ENCODE assay signal across 8 cellular contexts in genomic region chr18:7567487-7568425, GRCh38. TPM values are rescaled to one million over a fixed set of nuclear protein-coding genes. Genes with fewer than 3 reads are reported as not detected.
DNase-seq lines count a peak whose midpoint lies in the region; ATAC-seq, FAIRE-seq and TF ChIP-seq lines count a peak whose summit lies in the region.

No MANE protein-coding gene starts in this region.

- no peak for TF ChIP-seq EP300 in GM12878 (IDR thresholded peaks at IDR 0.05; ENCODE audit: borderline replicate concordance in 1 of 2, control insufficient read depth in 1 of 2, low read depth in 2 of 2, low read length in 2 of 2)

- no peak for FAIRE-seq in GM12878 (lab: Jason Lieb, UNC)

- DNase-seq in activated CD4-positive, alpha-beta T cell treated with anti-CD3 and anti-CD28 coated beads, Interleukin-2, amount 50 U/mL, for 48 hours: peak; percentile 13
- DNase-seq in activated CD4-positive, alpha-beta T cell treated with anti-CD3 and anti-CD28 coated beads, Interleukin-2, amount 50 U/mL, for 1 hour: no peak
- DNase-seq in GM12878 (ENCODE audit: low read depth, low spot score) (no peak), right cardiac atrium (peak; percentile 67 to 83 (median 83)), psoas muscle (peak; percentile 62 to 81), T1000 (lab: John Stamatoyannopoulos, UW) (no peak)

- RAD21 ChIA-PET in GM12878 (lab: Charles Lee; ENCODE audit: unreplicated experiment): interaction anchor here (1.0 kb wide), 1 partner anchor 9 kb away, joined by 3 read pairs; no protein-coding TSS in a partner anchor

- H3K27me3 ChIP-seq in KMS-11 (ENCODE audit: insufficient read depth, low read depth): no peaks in the 10 kb centered on the region
- peaks cover 0 to 12% of the 10 kb centered on the region in 2 experiments; a peak in 3 of 4 replicates for H3K27me3 ChIP-seq in GM12878 (replicated peaks in 1 of 2; ENCODE audit: control insufficient read depth in 2 of 2, insufficient read depth in 2 of 2, low read length in 1 of 2)
- H3K27me3 ChIP-seq in right cardiac atrium (ENCODE audit: control insufficient read depth, insufficient read depth): no peaks in the 10 kb centered on the region
- H3K27me3 ChIP-seq in psoas muscle (ENCODE audit: insufficient read depth in 3 of 3, low read length in 2 of 3): no peaks in the 10 kb centered on the region

- peaks cover 46% of the 10 kb centered on the region for H3K79me2 ChIP-seq in KMS-11 (ENCODE audit: insufficient read depth, low read depth)
- H3K79me2 ChIP-seq in GM12878 (ENCODE audit: control insufficient read depth, insufficient read depth, low read length): no peaks in the 10 kb centered on the region

- no peak for TF ChIP-seq POLR2A in GM12878 (IDR thresholded peaks at IDR 0.05; ENCODE audit: low read depth, low read length)

- intact Hi-C loops in GM12878 (cut with micrococcal nuclease; ENCODE audit: unreplicated experiment) (loop anchor here (2.0 kb wide), 1 partner anchor 347 kb away; no protein-coding TSS in a partner anchor), right cardiac atrium (cut with DNase I) (loop anchor here in 3 of 4 donors (2.0 to 10.0 kb wide), 5 partner anchors 113 to 295 kb away; no protein-coding TSS in a partner anchor), psoas muscle (cut with DNase I) (loop anchor here (2.0 to 10.0 kb wide), 7 partner anchors 40 to 387 kb away; no protein-coding TSS in a partner anchor)

- in situ Hi-C loops in GM12878 (cut with MboI): no loop called here

- 44% methylated on average over 31 of the region's 107 CpGs for WGBS in GM12878 (ENCODE audit: insufficient coverage, insufficient replicate concordance, low lambda C conversion rate, missing lambda C conversion rate)
- WGBS in right cardiac atrium: under 1% methylated on average over 107 of the region's 107 CpGs
- 0 to 1% (median 1%) methylated on average over 69 to 107 of the region's 107 CpGs for WGBS in psoas muscle, 3 donors

- peak overlapping the region; percentile 48; the same call in 1 of the 2 replicates for H3K4me2 ChIP-seq in KMS-11
- H3K4me2 ChIP-seq in GM12878 (ENCODE audit: control insufficient read depth, insufficient read depth): no peak overlapping the region

- peak; percentile 36 for ATAC-seq in GM12878
- ATAC-seq in right cardiac atrium: peak; percentile 39
- peak; percentile 33 to 54 (median 49) for ATAC-seq in psoas muscle
- no peak for ATAC-seq in GM21737 (IDR thresholded peaks at IDR 0.05; ENCODE audit: unreplicated experiment)

- POLR2A ChIA-PET in GM12878 (lab: Charles Lee): no interaction called here

- no peaks in the 10 kb centered on the region for H4K20me1 ChIP-seq in KMS-11 (ENCODE audit: insufficient read depth)
- H4K20me1 ChIP-seq in GM12878 (ENCODE audit: control insufficient read depth, insufficient read depth): no peaks in the 10 kb centered on the region

- SMC1A ChIA-PET in GM12878 (lab: Charles Lee; ENCODE audit: uncharacterized antibody, unreplicated experiment): no interaction called here

- no peak for TF ChIP-seq RAD21 in GM12878 (IDR thresholded peaks at IDR 0.05; ENCODE audit: insufficient read depth, low read depth, low read length)

- no peak for TF ChIP-seq CTCF in KMS-11 (conservative IDR thresholded peaks at IDR 0.05; ENCODE audit: low read depth, low read length)
- no peak for TF ChIP-seq CTCF in GM12878 (IDR thresholded peaks at IDR 0.05 in 2 of 3, conservative IDR thresholded peaks at IDR 0.05 in 1 of 3; ENCODE audit: control insufficient read depth in 2 of 3, extremely low read depth in 1 of 3, insufficient read depth in 1 of 3, low read depth in 3 of 3, low read length in 3 of 3)
- TF ChIP-seq CTCF in psoas muscle (IDR thresholded peaks at IDR 0.05): no peak

- peak overlapping the region; percentile 78 for H3K9ac ChIP-seq in KMS-11
- no peak overlapping the region for H3K9ac ChIP-seq in GM12878 (ENCODE audit: control insufficient read depth, insufficient read depth, low read length)

- H3K9me3 ChIP-seq in GM12878 (replicated peaks; ENCODE audit: control insufficient read depth, insufficient read depth, low read length) (no peaks in the 10 kb centered on the region; the same call in 2 of the 3 replicates), right cardiac atrium (ENCODE audit: control insufficient read depth, low read length) (no peaks in the 10 kb centered on the region), psoas muscle (no peaks in the 10 kb centered on the region)

- H3K27ac ChIP-seq in KMS-11 (peak overlapping the region; percentile 62), GM12878 (ENCODE audit: control insufficient read depth, insufficient read depth) (no peak overlapping the region), right cardiac atrium (ENCODE audit: low read length) (peak overlapping the region; percentile 93), psoas muscle (peak overlapping the region; percentile 98)

- H3K36me3 ChIP-seq in KMS-11 (ENCODE audit: insufficient read depth): no peaks in the 10 kb centered on the region
- no peaks in the 10 kb centered on the region for H3K36me3 ChIP-seq in GM12878 (ENCODE audit: control insufficient read depth in 2 of 2, insufficient read depth in 2 of 2, low read length in 1 of 2)
- no peaks in the 10 kb centered on the region for H3K36me3 ChIP-seq in psoas muscle (ENCODE audit: insufficient read depth in 1 of 2, low read depth in 1 of 2)

- no peak overlapping the region for H3K4me3 ChIP-seq in KMS-11 (IDR thresholded peaks at IDR 0.05; ENCODE audit: insufficient read depth, low read depth, low read length)
- H3K4me3 ChIP-seq in GM12878: no peak overlapping the region
- peak overlapping the region; percentile 84 for H3K4me3 ChIP-seq in right cardiac atrium (ENCODE audit: low read length)
- peak overlapping the region; percentile 93 for H3K4me3 ChIP-seq in psoas muscle

- CTCF ChIA-PET in GM12878 (lab: Yijun Ruan, JAX): interaction anchor here (0.9 to 1.1 kb wide), 4 partner anchors 9 to 239 kb away, joined by 3 to 4 read pairs (median 3); no protein-coding TSS in a partner anchor

- BruUV-seq in GM12878 (replicated peaks; lab: Mats Ljungman, UMichigan): no TSS peak

- H3K4me1 ChIP-seq in KMS-11 (ENCODE audit: low read depth, poor library complexity, severe bottlenecking): peaks cover 46% of the 10 kb centered on the region
- H3K4me1 ChIP-seq in GM12878 (ENCODE audit: control insufficient read depth, insufficient read depth, low read length): no peaks in the 10 kb centered on the region
- H3K4me1 ChIP-seq in right cardiac atrium (ENCODE audit: control insufficient read depth, insufficient read depth, low read length): peaks cover 3% of the 10 kb centered on the region
- H3K4me1 ChIP-seq in psoas muscle: peaks cover 42% of the 10 kb centered on the region

- peak overlapping the region; percentile 79 for H2AFZ ChIP-seq in KMS-11 (ENCODE audit: low read depth)
- H2AFZ ChIP-seq in GM12878 (ENCODE audit: control insufficient read depth, low read depth, low read length): no peak overlapping the region

TF ChIP-seq in GM12878, 131 proteins besides CTCF, POLR2A, EP300 and RAD21 (continues in another document):
- TF ChIP-seq USF1 (IDR thresholded peaks at IDR 0.05; ENCODE audit: borderline replicate concordance, extremely low read length, insufficient read depth, low read depth, low read length): no peak
- no peak for TF ChIP-seq NFIC (IDR thresholded peaks at IDR 0.05; ENCODE audit: low read depth, low read length)
- TF ChIP-seq TBL1XR1 (IDR thresholded peaks at IDR 0.05; ENCODE audit: low read depth, low read length): no peak
- no peak for TF ChIP-seq RAD51 (IDR thresholded peaks at IDR 0.05)
- no peak for TF ChIP-seq SMARCA5 (IDR thresholded peaks at IDR 0.05)
- TF ChIP-seq, protein P1, sequence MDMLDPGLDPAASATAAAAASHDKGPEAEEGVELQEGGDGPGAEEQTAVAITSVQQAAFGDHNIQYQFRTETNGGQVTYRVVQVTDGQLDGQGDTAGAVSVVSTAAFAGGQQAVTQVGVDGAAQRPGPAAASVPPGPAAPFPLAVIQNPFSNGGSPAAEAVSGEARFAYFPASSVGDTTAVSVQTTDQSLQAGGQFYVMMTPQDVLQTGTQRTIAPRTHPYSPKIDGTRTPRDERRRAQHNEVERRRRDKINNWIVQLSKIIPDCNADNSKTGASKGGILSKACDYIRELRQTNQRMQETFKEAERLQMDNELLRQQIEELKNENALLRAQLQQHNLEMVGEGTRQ (IDR thresholded peaks at IDR 0.05; ENCODE audit: borderline replicate concordance, low read depth, low read length): no peak
- TF ChIP-seq ETV6 (conservative IDR thresholded peaks at IDR 0.05 in 1 of 2, IDR thresholded peaks at IDR 0.05 in 1 of 2; ENCODE audit: borderline replicate concordance in 1 of 2, low read depth in 1 of 2): no peak
- no peak for TF ChIP-seq DPF2 (IDR thresholded peaks at IDR 0.05)

RNA-seq across cellular contexts. Expression of gene PTPRM, which starts 0.6 kb away (rescaled TPM):
- 69.9 and 81.0 TPM in 2 replicates for total RNA-seq in GM12878 (2013; cell fraction: nucleolus; rRNA removed)
- total RNA-seq in GM12878 (2014; rRNA removed): 0.68 and 1.0 TPM in 2 replicates
- 0.60 and 0.67 TPM in 2 replicates for total RNA-seq in GM12878 (2014; rRNA removed; fragmentation: Illumina TruSeq; extraction: Trizol)
- 1.2 and 1.3 TPM in 2 replicates for total RNA-seq in GM12878 (2021)
- polyA plus RNA-seq in GM12878 (2011; ENCODE audit: low read depth): 0.50 TPM
- polyA plus RNA-seq in GM12878 (2011; rRNA removed): 22.6 and 24.4 TPM in 2 replicates
- polyA plus RNA-seq in GM12878 (2011; cell fraction: cytosol; rRNA removed): 14.4 and 17.1 TPM in 2 replicates
- 63.3 and 80.8 TPM in 2 replicates for polyA plus RNA-seq in GM12878 (2011; cell fraction: nucleus; rRNA removed)
- 0.34 and 1.2 TPM in 2 replicates for polyA plus RNA-seq in GM12878 (2012)
- polyA plus RNA-seq in GM12878 (2014; fragmentation: Illumina TruSeq; extraction: Trizol): 0.72 and 0.86 TPM in 2 replicates
- under 1 TPM; 0.07 to 0.13 TPM for polyA plus RNA-seq in GM12878 (2014; fragmentation: Nextera tagmentation; extraction: Ambion mirVana)
- 0.28 and 0.51 TPM in 2 replicates for polyA plus RNA-seq in GM12878 (2014; rRNA removed)
- under 1 TPM; 0.19 to 0.54 TPM for polyA plus RNA-seq in GM12878 (2016; fragmentation: Nextera tagmentation; extraction: Ambion mirVana)
- polyA minus RNA-seq in GM12878 (2011; rRNA and poly(A)+ RNA removed): 22.9 TPM in 2 replicates
- 4.6 and 11.8 TPM in 2 replicates for polyA minus RNA-seq in GM12878 (2011; cell fraction: cytosol; rRNA and poly(A)+ RNA removed)
- polyA minus RNA-seq in GM12878 (2011; cell fraction: nucleus; rRNA and poly(A)+ RNA removed): 49.7 and 50.2 TPM in 2 replicates
- 10 to 100 TPM; 55.1 to 76.2 (median 62.9) TPM for total RNA-seq in right cardiac atrium
- polyA plus RNA-seq in right cardiac atrium: 81.5 TPM
- 10 to 100 TPM; 33.7 to 78.9 (median 40.4) TPM for total RNA-seq in psoas muscle
- polyA plus RNA-seq in psoas muscle: 10 to 100 TPM; 27.4 to 42.0 (median 27.9) TPM

Comparison
In these comparisons a context has a peak if more than half of its experiments do, and no peak if none do; other contexts are left out.
1. DNase-seq: peak in activated CD4-positive, alpha-beta T cell treated with anti-CD3 and anti-CD28 coated beads, Interleukin-2, amount 50 U/mL, for 48 hours (2 of 2), right cardiac atrium (3 of 3) and psoas muscle (2 of 2); none in activated CD4-positive, alpha-beta T cell treated with anti-CD3 and anti-CD28 coated beads, Interleukin-2, amount 50 U/mL, for 1 hour (single experiment), GM12878 (single experiment) and T1000 (single experiment).
2. H3K4me3 ChIP-seq: peak in right cardiac atrium (single experiment) and psoas muscle (single experiment); none in KMS-11 (single experiment) and GM12878 (single experiment).